9 cellular contexts compared by ENCODE assay signal in genomic region chr5:160188151-160188967, GRCh38. TPM values are rescaled to one million over a fixed set of nuclear protein-coding genes. Genes with fewer than 3 reads are reported as not detected.
DNase-seq lines count a peak whose midpoint lies in the region; ATAC-seq, FAIRE-seq and TF ChIP-seq lines count a peak whose summit lies in the region.
"Had no signal": no experiment of that assay in that cellular context is flagged by ENCODE, and none has a peak within 500 bp of the region (broad histone marks: within the 10 kb centered on the region; RNA-seq: fewer than 3 reads in every experiment).

No MANE protein-coding gene starts in this region.

- H3K27me3 ChIP-seq in ascending aorta, result no peaks in the 10 kb centered on the region
- no peaks in the 10 kb centered on the region for H3K27me3 ChIP-seq in small intestine (ENCODE audit: control insufficient read depth in 2 of 2, insufficient read depth in 2 of 2, low read length in 2 of 2)

- peaks cover 1% of the 10 kb centered on the region for H3K27me3 Mint-ChIP-seq in HFFc6 (ENCODE audit: insufficient read depth)

- H3K27ac Mint-ChIP-seq in HFFc6, result peak overlapping the region; percentile 82

- H3K4me1 Mint-ChIP-seq in HFFc6 (ENCODE audit: low read depth), result peaks cover 20% of the 10 kb centered on the region

- peak overlapping the region; percentile 29 to 60 for H3K27ac ChIP-seq in ascending aorta
- H3K27ac ChIP-seq in small intestine (ENCODE audit: low read depth in 1 of 2, low read length in 1 of 2), result peak overlapping the region in 1 of 2 donors; percentile 81

- H3K4me3 ChIP-seq in ascending aorta (peak overlapping the region; percentile 51 to 69), iPS-18c (ENCODE audit: insufficient read depth, low read depth, low read length) (peak overlapping the region; percentile 34; the same call in 1 of the 2 replicates), small intestine (ENCODE audit: low read depth in 1 of 2, low read length in 2 of 2) (peak overlapping the region; percentile 25 to 51)

- FAIRE-seq in small intestine (lab: Jason Lieb, UNC) (no peak), urothelium cell line (lab: Jason Lieb, UNC) (no peak)

- peak overlapping the region; percentile 78 for H3K4me3 Mint-ChIP-seq in HFFc6

- H3K9me3 ChIP-seq in ascending aorta (no peaks in the 10 kb centered on the region), iPS-18c (ENCODE audit: control insufficient read depth, insufficient read depth, low read length) (no peaks in the 10 kb centered on the region), small intestine (ENCODE audit: control insufficient read depth, low read depth) (no peaks in the 10 kb centered on the region)

- peaks cover 12% of the 10 kb centered on the region for H3K36me3 Mint-ChIP-seq in HFFc6 (ENCODE audit: low read depth)

- H3K4me1 ChIP-seq in ascending aorta (peaks cover 0 to 6% of the 10 kb centered on the region in 2 donors), small intestine (ENCODE audit: control insufficient read depth in 2 of 2, insufficient read depth in 1 of 2, low read depth in 1 of 2, low read length in 1 of 2) (no peaks in the 10 kb centered on the region)

- TF ChIP-seq CTCF in HFFc6 (IDR thresholded peaks at IDR 0.05), result peak; percentile 48
- TF ChIP-seq CTCF in ascending aorta (IDR thresholded peaks at IDR 0.05), result peak in 1 of 3 experiments; percentile 31

- peaks cover 7% of the 10 kb centered on the region for H3K9me3 Mint-ChIP-seq in HFFc6

- peak; percentile 10 for DNase-seq in CD1c-positive myeloid dendritic cell (ENCODE audit: extremely low spot score)
- peak; percentile 69 for DNase-seq in HFFc6
- DNase-seq in ascending aorta (ENCODE audit: low spot score in 2 of 2), result peak in 1 of 2 donors; percentile 67
- DNase-seq in small intestine, result peak; percentile 79
- no peak for DNase-seq in urothelium cell line (ENCODE audit: low spot score)
- no peak for DNase-seq in NAMALWA (ENCODE audit: low spot score)

- intact Hi-C loops in ascending aorta (cut with DNase I), result no loop called here

- no peak for ATAC-seq in HG03025 (IDR thresholded peaks at IDR 0.05; ENCODE audit: low FRiP score, unreplicated experiment)

- 2 to 4% (median 3%) methylated on average over 21 to 40 of the region's 40 CpGs for WGBS in small intestine, 3 donors

- H3K36me3 ChIP-seq in ascending aorta (no peaks in the 10 kb centered on the region), small intestine (ENCODE audit: control insufficient read depth in 2 of 2, insufficient read depth in 2 of 2, low read length in 2 of 2) (no peaks in the 10 kb centered on the region)

RNA-seq across cellular contexts. Expression of gene FABP6, which starts 40.9 kb away (rescaled TPM):
- not detected for total RNA-seq in HFFc6 (2021; fragmentation: NEBNext Ultra II Directional; extraction: Animal tissue kit (Norgen Biotek cat#: 25700))
- not detected for total RNA-seq in ascending aorta
- polyA plus RNA-seq in small intestine, result 1 to 10 TPM in 1 of 3 donors, not detected in 2; 1.5 TPM
- total RNA-seq: mononuclear cell had no signal

Comparison
In these comparisons a context has a peak if more than half of its experiments do, and no peak if none do; other contexts are left out.
1. DNase-seq: peak in CD1c-positive myeloid dendritic cell (single experiment), HFFc6 (single experiment) and small intestine (single experiment); none in urothelium cell line (single experiment) and NAMALWA (single experiment).
2. Peak in every context shown above with its lines, with median percentiles within 50 percentile points of each other: H3K4me3 ChIP-seq.